17 cellular contexts compared by ENCODE assay signal in the genomic region with DNA sequence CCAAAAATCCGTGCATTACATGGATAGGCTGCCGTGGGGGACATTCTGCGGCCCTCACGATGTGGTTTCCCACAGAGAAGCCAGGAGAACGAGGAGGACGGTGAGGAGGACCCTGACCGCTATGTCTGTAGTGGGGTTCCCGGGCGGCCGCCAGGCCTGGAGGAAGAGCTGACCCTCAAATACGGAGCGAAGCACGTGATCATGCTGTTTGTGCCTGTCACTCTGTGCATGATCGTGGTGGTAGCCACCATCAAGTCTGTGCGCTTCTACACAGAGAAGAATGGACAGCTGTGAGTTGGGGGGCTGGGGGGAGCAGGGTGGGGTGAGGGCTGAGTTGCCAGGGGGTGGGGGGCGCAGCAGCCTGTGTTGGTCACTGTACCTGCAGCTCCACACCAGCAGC. TPM values are rescaled to one million over a fixed set of nuclear protein-coding genes. Genes with fewer than 3 reads are reported as not detected.
DNase-seq lines count a peak whose midpoint lies in the region; ATAC-seq and TF ChIP-seq lines count a peak whose summit lies in the region.
"Had no signal": no experiment of that assay in that cellular context is flagged by ENCODE, and none has a peak within 500 bp of the region (broad histone marks: within the 10 kb centered on the region; RNA-seq: fewer than 3 reads in every experiment).

No MANE protein-coding gene starts in this region.

- 91% methylated on average over 16 of the region's 16 CpGs for WGBS in prostate gland

- no peak for ATAC-seq in activated CD8-positive, alpha-beta memory T cell treated with anti-CD3 and anti-CD28 coated beads, Interleukin-2, amount 10 ng/mL, durations not matched to agents 7 days and 5 days
- no peak for ATAC-seq in activated naive CD8-positive, alpha-beta T cell treated with anti-CD3 and anti-CD28 coated beads, Interleukin-2, amount 10 ng/mL, durations not matched to agents 7 days and 5 days (ENCODE audit: low read depth)
- no peak for ATAC-seq in GM21619 (IDR thresholded peaks at IDR 0.05; ENCODE audit: unreplicated experiment)
- ATAC-seq: body of pancreas had no signal

- TF ChIP-seq POLR2A in prostate gland (IDR thresholded peaks at IDR 0.05) (no peak), uterus (IDR thresholded peaks at IDR 0.05) (no peak)

- H3K27ac Mint-ChIP-seq in activated CD8-positive, alpha-beta memory T cell treated with anti-CD3 and anti-CD28 coated beads, Interleukin-2, amount 10 ng/mL, durations not matched to agents 7 days and 5 days: peak overlapping the region; percentile 92
- H3K27ac Mint-ChIP-seq in activated naive CD8-positive, alpha-beta T cell treated with anti-CD3 and anti-CD28 coated beads, Interleukin-2, amount 10 ng/mL, durations not matched to agents 7 days and 5 days: peak overlapping the region; percentile 94

- H3K36me3 ChIP-seq in KOPT-K1 (ENCODE audit: insufficient read depth, low read length) (no peaks in the 10 kb centered on the region), prostate gland (no peaks in the 10 kb centered on the region), uterus (no peaks in the 10 kb centered on the region)

- H3K27me3 Mint-ChIP-seq in activated CD8-positive, alpha-beta memory T cell treated with anti-CD3 and anti-CD28 coated beads, Interleukin-2, amount 10 ng/mL, durations not matched to agents 7 days and 5 days: no peaks in the 10 kb centered on the region
- H3K27me3 Mint-ChIP-seq in activated naive CD8-positive, alpha-beta T cell treated with anti-CD3 and anti-CD28 coated beads, Interleukin-2, amount 10 ng/mL, durations not matched to agents 7 days and 5 days: no peaks in the 10 kb centered on the region

- H3K27me3 ChIP-seq in prostate gland (replicated peaks; ENCODE audit: insufficient read depth) (no peaks in the 10 kb centered on the region), uterus (no peaks in the 10 kb centered on the region)
- H3K27me3 ChIP-seq: body of pancreas, right lobe of liver had no signal

- CTCF ChIA-PET in activated CD8-positive, alpha-beta memory T cell treated with anti-CD3 and anti-CD28 coated beads, Interleukin-2, amount 10 ng/mL, durations not matched to agents 7 days and 5 days (lab: Charles Lee): interaction anchor here (0.7 to 1.7 kb wide), 8 partner anchors 10 to 257 kb away, joined by 3 to 7 read pairs (median 4); a partner anchor contains a TSS

- peaks cover 55% of the 10 kb centered on the region for H3K4me1 Mint-ChIP-seq in activated CD8-positive, alpha-beta memory T cell treated with anti-CD3 and anti-CD28 coated beads, Interleukin-2, amount 10 ng/mL, durations not matched to agents 7 days and 5 days
- H3K4me1 Mint-ChIP-seq in activated naive CD8-positive, alpha-beta T cell treated with anti-CD3 and anti-CD28 coated beads, Interleukin-2, amount 10 ng/mL, durations not matched to agents 7 days and 5 days: peaks cover 42% of the 10 kb centered on the region

- DNase-seq in activated CD8-positive, alpha-beta memory T cell treated with anti-CD3 and anti-CD28 coated beads, Interleukin-2, amount 10 ng/mL, durations not matched to agents 7 days and 5 days: no peak
- no peak for DNase-seq in activated CD8-positive, alpha-beta memory T cell treated with anti-CD3 and anti-CD28 coated beads for 24 hours
- no peak for DNase-seq in activated naive CD8-positive, alpha-beta T cell treated with anti-CD3 and anti-CD28 coated beads, Interleukin-2, amount 10 ng/mL, durations not matched to agents 7 days and 5 days
- no peak for DNase-seq in prostate gland (ENCODE audit: low spot score)
- DNase-seq in KG1 (lab: John Stamatoyannopoulos, UW): no peak
- no peak for DNase-seq in uterus
- DNase-seq: activated CD8-positive, alpha-beta memory T cell treated with anti-CD3 and anti-CD28 coated beads, Interleukin-2, amount 50 U/mL, for 48 hours; body of pancreas; DMS 273 treated with DMSO at 0.1 percent for 48 hours; hippocampal formation; left cardiac atrium; NCI-H1092 treated with DMSO at 0.1 percent for 48 hours; NCI-H2171 treated with DMSO at 0.1 percent for 48 hours; right lobe of liver; SHP77 treated with DMSO at 0.1 percent for 48 hours had no signal

- H3K36me3 Mint-ChIP-seq in activated CD8-positive, alpha-beta memory T cell treated with anti-CD3 and anti-CD28 coated beads, Interleukin-2, amount 10 ng/mL, durations not matched to agents 7 days and 5 days: peaks cover 13% of the 10 kb centered on the region
- H3K36me3 Mint-ChIP-seq in activated naive CD8-positive, alpha-beta T cell treated with anti-CD3 and anti-CD28 coated beads, Interleukin-2, amount 10 ng/mL, durations not matched to agents 7 days and 5 days: peaks cover 4% of the 10 kb centered on the region

- H3K9me3 Mint-ChIP-seq in activated CD8-positive, alpha-beta memory T cell treated with anti-CD3 and anti-CD28 coated beads, Interleukin-2, amount 10 ng/mL, durations not matched to agents 7 days and 5 days (ENCODE audit: low read depth): no peaks in the 10 kb centered on the region
- H3K9me3 Mint-ChIP-seq in activated naive CD8-positive, alpha-beta T cell treated with anti-CD3 and anti-CD28 coated beads, Interleukin-2, amount 10 ng/mL, durations not matched to agents 7 days and 5 days: no peaks in the 10 kb centered on the region

- peak overlapping the region; percentile 68 for H3K4me3 Mint-ChIP-seq in activated CD8-positive, alpha-beta memory T cell treated with anti-CD3 and anti-CD28 coated beads, Interleukin-2, amount 10 ng/mL, durations not matched to agents 7 days and 5 days
- peak overlapping the region; percentile 73 for H3K4me3 Mint-ChIP-seq in activated naive CD8-positive, alpha-beta T cell treated with anti-CD3 and anti-CD28 coated beads, Interleukin-2, amount 10 ng/mL, durations not matched to agents 7 days and 5 days

- POLR2A ChIA-PET in activated naive CD8-positive, alpha-beta T cell treated with anti-CD3 and anti-CD28 coated beads, Interleukin-2, amount 10 ng/mL, durations not matched to agents 7 days and 5 days (lab: Charles Lee): interaction anchor here (0.7 to 3.6 kb wide), 3 partner anchors 13 to 56 kb away, joined by 3 to 69 read pairs (median 5); a partner anchor contains a TSS

- H3K9me3 ChIP-seq in KOPT-K1 (ENCODE audit: insufficient read depth, low read length, poor library complexity, severe bottlenecking) (no peaks in the 10 kb centered on the region), prostate gland (no peaks in the 10 kb centered on the region), uterus (no peaks in the 10 kb centered on the region)
- H3K9me3 ChIP-seq: body of pancreas, right lobe of liver had no signal

- intact Hi-C loops in prostate gland (cut with DNase I) (no loop called here), uterus (cut with DNase I; ENCODE audit: low total_unique reads) (no loop called here)

- TF ChIP-seq CTCF in prostate gland (IDR thresholded peaks at IDR 0.05): no peak
- TF ChIP-seq CTCF in uterus (IDR thresholded peaks at IDR 0.05): no peak

- H3K4me1 ChIP-seq in prostate gland (replicated peaks) (peaks cover 20% of the 10 kb centered on the region), uterus (no peaks in the 10 kb centered on the region)

- H3K4me3 ChIP-seq in prostate gland (no peak overlapping the region), uterus (no peak overlapping the region)
- H3K4me3 ChIP-seq: body of pancreas had no signal

- H3K27ac ChIP-seq in KOPT-K1 (ENCODE audit: low read depth, low read length, poor library complexity, severe bottlenecking) (peak overlapping the region; percentile 74), prostate gland (peak overlapping the region; percentile 25 to 61), uterus (peak overlapping the region in 1 of 2 donors; percentile 48)

RNA-seq across cellular contexts. Expression of a gene that starts 13.2 kb away (rescaled TPM):
- 10 to 100 TPM in 1 of 2 experiments, 1 to 10 TPM in 1; 8.0 to 11.2 TPM for total RNA-seq in activated CD8-positive, alpha-beta memory T cell treated with anti-CD3 and anti-CD28 coated beads, Interleukin-2, amount 10 ng/mL, durations not matched to agents 7 days and 5 days
- 1 to 10 TPM; 6.4 to 7.2 TPM for total RNA-seq in activated naive CD8-positive, alpha-beta T cell treated with anti-CD3 and anti-CD28 coated beads, Interleukin-2, amount 10 ng/mL, durations not matched to agents 7 days and 5 days
- 10 to 100 TPM; 45.3 to 78.3 TPM for total RNA-seq in prostate gland
- 10 to 100 TPM; 12.8 to 80.9 (median 31.3) TPM for total RNA-seq in uterus

RNA-seq across cellular contexts. Expression of a gene that starts 56.5 kb away (rescaled TPM):
- 10 to 100 TPM; 19.0 to 22.1 TPM for total RNA-seq in activated CD8-positive, alpha-beta memory T cell treated with anti-CD3 and anti-CD28 coated beads, Interleukin-2, amount 10 ng/mL, durations not matched to agents 7 days and 5 days
- 10 to 100 TPM; 28.6 to 30.2 TPM for total RNA-seq in activated naive CD8-positive, alpha-beta T cell treated with anti-CD3 and anti-CD28 coated beads, Interleukin-2, amount 10 ng/mL, durations not matched to agents 7 days and 5 days
- total RNA-seq in prostate gland (10 to 100 TPM; 61.8 to 66.1 TPM), uterus (10 to 100 TPM; 22.8 to 41.7 (median 27.7) TPM)
